Comparison of ENCODE assay signal across 18 cellular contexts in the genomic region with DNA sequence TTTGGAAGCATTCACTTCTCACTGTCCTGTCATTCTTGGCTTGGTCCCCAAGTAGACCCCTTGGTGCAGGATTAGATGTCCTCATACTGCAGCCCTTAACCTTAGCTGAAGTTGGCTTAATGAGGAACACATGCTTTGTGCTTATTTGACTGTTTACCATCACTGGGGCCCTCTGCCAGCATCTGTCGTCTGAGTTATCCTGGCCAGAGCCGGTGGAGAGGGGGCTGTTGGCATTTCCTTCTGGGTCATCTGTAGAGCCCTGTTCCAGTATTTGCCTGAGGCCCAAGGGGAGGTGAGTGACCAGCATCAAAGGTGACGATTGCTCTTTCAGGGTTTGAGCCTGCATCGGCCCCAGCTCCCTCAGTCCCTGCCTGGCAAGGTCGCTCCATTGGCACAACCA.
A peak's percentile ranks its signal among the peaks of the same experiment; 100 is the strongest.
DNase-seq lines count a peak whose midpoint lies in the region; ATAC-seq and TF ChIP-seq lines count a peak whose summit lies in the region.
"Had no signal": no experiment of that assay in that cellular context is flagged by ENCODE, and none has a peak within 500 bp of the region (broad histone marks: within the 10 kb centered on the region; RNA-seq: fewer than 3 reads in every experiment).

No MANE protein-coding gene starts in this region.

- H3F3A ChIP-seq in smooth muscle cell (ENCODE audit: low read depth): peaks cover 14% of the 10 kb centered on the region

- peak; percentile 33 for DNase-seq in AG10803 (ENCODE audit: low read depth)
- DNase-seq in mesenchymal stem cell: no peak
- no peak for DNase-seq in smooth muscle cell (lab: John Stamatoyannopoulos, UW; ENCODE audit: unreplicated experiment)
- DNase-seq in activated naive CD4-positive, alpha-beta T cell treated with Interleukin-2 at 50 U/mL for 16 hours: no peak
- no peak for DNase-seq in Caco-2
- DNase-seq: 8988T; Calu3; CD4-positive, CD25-positive, alpha-beta regulatory T cell; DMS 273 treated with DMSO at 0.1 percent for 48 hours; H7 had no signal

- H3K4ac ChIP-seq in mesenchymal stem cell (ENCODE audit: low read depth in 1 of 2, low read length in 2 of 2): no peak overlapping the region

- WGBS in mesenchymal stem cell: 94% methylated on average over 5 of the region's 5 CpGs
- WGBS in smooth muscle cell (ENCODE audit: low lambda C conversion rate): 60% methylated on average over 5 of the region's 5 CpGs

- H3K27ac Mint-ChIP-seq in Caco-2 (ENCODE audit: unreplicated experiment): no peak overlapping the region
- H3K27ac Mint-ChIP-seq: CD4-positive, CD25-positive, alpha-beta regulatory T cell; GM23338 had no signal

- no peak overlapping the region for H3K4me3 Mint-ChIP-seq in Caco-2 (ENCODE audit: unreplicated experiment)
- H3K4me3 Mint-ChIP-seq: CD4-positive, CD25-positive, alpha-beta regulatory T cell; GM23338 had no signal

- no peak overlapping the region for H3K4me2 ChIP-seq in mesenchymal stem cell (ENCODE audit: low read length, poor library complexity, severe bottlenecking)
- H3K4me2 ChIP-seq in smooth muscle cell: no peak overlapping the region
- H3K4me2 ChIP-seq: BLaER1 treated with 17β-estradiol and CSF1 and Interleukin-3, amounts not matched to agents 10 nM and 100 nM; GM23338 had no signal

- no peak overlapping the region for H4K91ac ChIP-seq in mesenchymal stem cell (ENCODE audit: low read length)

- no peak overlapping the region for H2BK5ac ChIP-seq in mesenchymal stem cell (ENCODE audit: low read depth, low read length, poor library complexity, severe bottlenecking)

- H3K4me1 Mint-ChIP-seq in Caco-2 (ENCODE audit: low read depth, unreplicated experiment): no peaks in the 10 kb centered on the region
- H3K4me1 Mint-ChIP-seq: CD4-positive, CD25-positive, alpha-beta regulatory T cell had no signal

- POLR2A ChIA-PET in Caco-2 (lab: Charles Lee): no interaction called here

- H3K27me3 Mint-ChIP-seq in Caco-2 (ENCODE audit: insufficient read depth, unreplicated experiment): no peaks in the 10 kb centered on the region
- H3K27me3 Mint-ChIP-seq: CD4-positive, CD25-positive, alpha-beta regulatory T cell had no signal

- H2BK120ac ChIP-seq in mesenchymal stem cell (ENCODE audit: low read depth, low read length): no peak overlapping the region

- H3K9ac ChIP-seq in mesenchymal stem cell (ENCODE audit: low read length) (no peak overlapping the region), smooth muscle cell (ENCODE audit: low read depth) (no peak overlapping the region)
- H3K9ac ChIP-seq: BLaER1 treated with 17β-estradiol and CSF1 and Interleukin-3, amounts not matched to agents 10 nM and 100 nM had no signal

- no peak for TF ChIP-seq CTCF in AG10803 (conservative IDR thresholded peaks at IDR 0.05; ENCODE audit: low read length)
- TF ChIP-seq CTCF in smooth muscle cell (IDR thresholded peaks at IDR 0.05; ENCODE audit: borderline replicate concordance, insufficient read depth, poor library complexity, severe bottlenecking): no peak
- TF ChIP-seq CTCF in Caco-2 (IDR thresholded peaks at IDR 0.05; ENCODE audit: insufficient read depth in 1 of 2, low read depth in 1 of 2, low read length in 1 of 2, severe bottlenecking in 1 of 2, unreplicated experiment in 1 of 2): no peak

- H3K79me1 ChIP-seq in mesenchymal stem cell (replicated peaks; ENCODE audit: low read length, poor library complexity, severe bottlenecking): peaks cover 52% of the 10 kb centered on the region

- intact Hi-C loops in Caco-2 (cut with micrococcal nuclease; ENCODE audit: unreplicated experiment): no loop called here

- H4K8ac ChIP-seq in mesenchymal stem cell (ENCODE audit: low read length): peak overlapping the region; percentile 56

- no peak overlapping the region for H3K27ac ChIP-seq in mesenchymal stem cell (ENCODE audit: low read length, poor library complexity, severe bottlenecking)
- peak overlapping the region; percentile 14 for H3K27ac ChIP-seq in smooth muscle cell (ENCODE audit: low read depth)
- H3K27ac ChIP-seq: BLaER1 treated with 17β-estradiol and CSF1 and Interleukin-3, amounts not matched to agents 10 nM and 100 nM; HL-60 had no signal

- CTCF ChIA-PET in Caco-2 (lab: Charles Lee): no interaction called here

- no peak overlapping the region for H3K18ac ChIP-seq in mesenchymal stem cell (ENCODE audit: low read depth in 1 of 2, low read length in 2 of 2)

- H2AFZ ChIP-seq in mesenchymal stem cell (ENCODE audit: low read depth, low read length) (no peak overlapping the region), smooth muscle cell (ENCODE audit: low read depth) (no peak overlapping the region)
- H2AFZ ChIP-seq: GM23338 had no signal

- BruUV-seq in Caco-2 (replicated peaks; lab: Mats Ljungman, UMichigan): no TSS peak

- peaks cover 63% of the 10 kb centered on the region for H3K79me2 ChIP-seq in smooth muscle cell (ENCODE audit: low read depth)

- ATAC-seq in SK-N-SH treated with all-trans-retinoic acid at 6 μM for 48 hours (peak; percentile 77), HG03571 (IDR thresholded peaks at IDR 0.05; ENCODE audit: unreplicated experiment) (no peak), HG03432 (IDR thresholded peaks at IDR 0.05; ENCODE audit: unreplicated experiment) (no peak)
- ATAC-seq: GM12878, GM23338, K562 had no signal

- no peak overlapping the region for H3K23ac ChIP-seq in mesenchymal stem cell (ENCODE audit: low read length in 2 of 2)

- H3K4me1 ChIP-seq in mesenchymal stem cell (ENCODE audit: control insufficient read depth, insufficient read depth, low read depth, low read length): peaks cover 2% of the 10 kb centered on the region
- H3K4me1 ChIP-seq in smooth muscle cell (ENCODE audit: low read depth): no peaks in the 10 kb centered on the region
- peaks cover 5% of the 10 kb centered on the region for H3K4me1 ChIP-seq in Caco-2

- H3K36me3 ChIP-seq in mesenchymal stem cell (ENCODE audit: control insufficient read depth in 1 of 2, insufficient read depth in 2 of 2, low read depth in 1 of 2, low read length in 2 of 2) (peaks cover 50 to 86% of the 10 kb centered on the region in 2 experiments), smooth muscle cell (ENCODE audit: low read depth) (peaks cover 4% of the 10 kb centered on the region), Caco-2 (ENCODE audit: control insufficient read depth, insufficient read depth, low read length) (peaks cover 1% of the 10 kb centered on the region; the same call in 1 of the 2 replicates)
- H3K36me3 ChIP-seq: BLaER1 treated with 17β-estradiol and CSF1 and Interleukin-3, amounts not matched to agents 10 nM and 100 nM had no signal

- H3K9me3 Mint-ChIP-seq in Caco-2 (ENCODE audit: unreplicated experiment): no peaks in the 10 kb centered on the region
- H3K9me3 Mint-ChIP-seq: GM23338 had no signal

- no peaks in the 10 kb centered on the region for H3K9me3 ChIP-seq in mesenchymal stem cell (ENCODE audit: control insufficient read depth, low read length)
- no peaks in the 10 kb centered on the region for H3K9me3 ChIP-seq in smooth muscle cell (replicated peaks; ENCODE audit: low read depth)
- H3K9me3 ChIP-seq in Caco-2: no peaks in the 10 kb centered on the region
- H3K9me3 ChIP-seq: BLaER1 treated with 17β-estradiol and CSF1 and Interleukin-3, amounts not matched to agents 10 nM and 100 nM had no signal

- H3K36me3 Mint-ChIP-seq in Caco-2 (ENCODE audit: insufficient read depth, unreplicated experiment): peaks cover 90% of the 10 kb centered on the region
- H3K36me3 Mint-ChIP-seq: CD4-positive, CD25-positive, alpha-beta regulatory T cell had no signal

- H4K20me1 ChIP-seq in smooth muscle cell (ENCODE audit: low read depth): peaks cover 27% of the 10 kb centered on the region
- H4K20me1 ChIP-seq: BLaER1 treated with 17β-estradiol and CSF1 and Interleukin-3, amounts not matched to agents 10 nM and 100 nM had no signal

- H2AK5ac ChIP-seq in mesenchymal stem cell (ENCODE audit: low read length, severe bottlenecking): no peak overlapping the region

- no peak overlapping the region for H3K14ac ChIP-seq in mesenchymal stem cell (ENCODE audit: low read length in 2 of 2)

- no peak overlapping the region for H2BK12ac ChIP-seq in mesenchymal stem cell (ENCODE audit: low read length in 2 of 2)

- H2BK15ac ChIP-seq in mesenchymal stem cell (ENCODE audit: low read depth, poor library complexity, severe bottlenecking): no peak overlapping the region

- no peaks in the 10 kb centered on the region for H3K27me3 ChIP-seq in mesenchymal stem cell (ENCODE audit: control insufficient read depth in 1 of 2, insufficient read depth in 1 of 2, low read length in 2 of 2)
- H3K27me3 ChIP-seq in smooth muscle cell (ENCODE audit: low read depth): no peaks in the 10 kb centered on the region
- H3K27me3 ChIP-seq in Caco-2 (replicated peaks; ENCODE audit: control insufficient read depth, insufficient read depth, low read length): no peaks in the 10 kb centered on the region
- H3K27me3 ChIP-seq: BLaER1 treated with 17β-estradiol and CSF1 and Interleukin-3, amounts not matched to agents 10 nM and 100 nM had no signal

- H3K4me3 ChIP-seq in AG10803 (ENCODE audit: low read length) (no peak overlapping the region), mesenchymal stem cell (ENCODE audit: insufficient read depth in 1 of 2, low read depth in 1 of 2, low read length in 2 of 2) (no peak overlapping the region), smooth muscle cell (no peak overlapping the region), Caco-2 (ENCODE audit: low read depth, low read length) (no peak overlapping the region)
- H3K4me3 ChIP-seq: BLaER1 treated with 17β-estradiol and CSF1 and Interleukin-3, amounts not matched to agents 10 nM and 100 nM; GM12878; GM23338; K562 had no signal

TF ChIP-seq in SK-N-SH treated with all-trans-retinoic acid at 6 μM for 48 hours, 23 proteins besides CTCF, POLR2A, EP300 and RAD21 (continues in another document):
- TF ChIP-seq ZNF565 (CRISPR knock-in tag; conservative IDR thresholded peaks at IDR 0.05; ENCODE audit: low read depth) (no peak), ZFP3 (CRISPR knock-in tag; IDR thresholded peaks at IDR 0.05) (no peak), TCF4 (CRISPR knock-in tag; IDR thresholded peaks at IDR 0.05; ENCODE audit: borderline replicate concordance) (peak; percentile 86; the same call in 1 of the 2 replicates)
